In genomic region chr1:40785446-40785845, GRCh38 we compare ENCODE assay signal across 20 cellular contexts. TPM values are rescaled to one million over a fixed set of nuclear protein-coding genes. Genes with fewer than 3 reads are reported as not detected.
DNase-seq lines count a peak whose midpoint lies in the region; ATAC-seq and TF ChIP-seq lines count a peak whose summit lies in the region.
"Had no signal": no experiment of that assay in that cellular context is flagged by ENCODE, and none has a peak within 500 bp of the region (broad histone marks: within the 10 kb centered on the region; RNA-seq: fewer than 3 reads in every experiment).

No MANE protein-coding gene starts in this region.

- no peak overlapping the region for H3K18ac ChIP-seq in trophoblast cell (ENCODE audit: low read length)

- peaks cover 27% of the 10 kb centered on the region for H3K27me3 ChIP-seq in CD4-positive, alpha-beta T cell (ENCODE audit: control insufficient read depth, insufficient read depth, low read length)
- peaks cover 0 to 7% (median 0%) of the 10 kb centered on the region in 4 donors for H3K27me3 ChIP-seq in esophagus muscularis mucosa
- H3K27me3 ChIP-seq in trophoblast cell (ENCODE audit: insufficient read depth, low read length) = peaks cover 31% of the 10 kb centered on the region
- H3K27me3 ChIP-seq: MG63 had no signal

- no peak for DNase-seq in CD4-positive, alpha-beta T cell
- DNase-seq in esophagus muscularis mucosa (ENCODE audit: extremely low spot score) (no peak), progenitor cell of endocrine pancreas (ENCODE audit: low spot score, unreplicated experiment) (no peak), amniotic stem cell (lab: John Stamatoyannopoulos, UW) (no peak), trophoblast cell (no peak), NCI-H748 (lab: John Stamatoyannopoulos, UW; ENCODE audit: unreplicated experiment) (no peak)
- DNase-seq: activated CD4-positive, CD25-positive, alpha-beta regulatory T cell treated with anti-CD3 and anti-CD28 coated beads, Interleukin-2, amount 50 U/mL, for 72 hours; activated naive CD4-positive, alpha-beta T cell treated with Interleukin-2 at 50 U/mL for 16 hours; AML-193; DMS 273 treated with DMSO at 0.1 percent for 48 hours; foreskin melanocyte; HCEC 1CT; MG63; NCI-H187; NCI-H446; right cardiac atrium; SHP77 treated with DMSO at 0.1 percent for 48 hours had no signal

- CTCF ChIA-PET in CD4-positive, alpha-beta T cell (lab: Charles Lee) = no interaction called here
- CTCF ChIA-PET in HEK293 (lab: Yijun Ruan, JAX) = interaction anchor here (1.5 kb wide), 1 partner anchor 168 kb away, joined by 4 read pairs; no protein-coding TSS in a partner anchor

- no peak overlapping the region for H3K4me2 ChIP-seq in trophoblast cell (ENCODE audit: low read length)

- H2AK5ac ChIP-seq in trophoblast cell (ENCODE audit: low read length) = no peak overlapping the region

- no peaks in the 10 kb centered on the region for H3K79me2 ChIP-seq in trophoblast cell (ENCODE audit: control insufficient read depth, insufficient read depth, low read length, poor library complexity)

- no peak overlapping the region for H2AFZ ChIP-seq in trophoblast cell (ENCODE audit: insufficient read depth, low read length, poor library complexity)

- H3K9me3 Mint-ChIP-seq in CD4-positive, alpha-beta T cell = no peaks in the 10 kb centered on the region
- H3K9me3 Mint-ChIP-seq in progenitor cell of endocrine pancreas (ENCODE audit: low read depth) = no peaks in the 10 kb centered on the region

- H3K36me3 ChIP-seq in HEK293 (ENCODE audit: control insufficient read depth in 2 of 2, insufficient read depth in 1 of 2, low read length in 2 of 2) (no peaks in the 10 kb centered on the region), esophagus muscularis mucosa (no peaks in the 10 kb centered on the region), trophoblast cell (ENCODE audit: control insufficient read depth in 1 of 2, insufficient read depth in 2 of 2, low read length in 2 of 2) (no peaks in the 10 kb centered on the region)
- H3K36me3 ChIP-seq: cardiac muscle cell, MG63 had no signal

- H3K4me3 ChIP-seq in HEK293 (ENCODE audit: low read depth, low read length) (no peak overlapping the region), esophagus muscularis mucosa (peak overlapping the region; percentile 63 to 77 (median 65)), trophoblast cell (ENCODE audit: low read depth, low read length) (no peak overlapping the region)
- H3K4me3 ChIP-seq: cardiac muscle cell, MG63 had no signal

- H3K9me3 ChIP-seq in CD4-positive, alpha-beta T cell (ENCODE audit: control insufficient read depth, low read length) = no peaks in the 10 kb centered on the region
- no peaks in the 10 kb centered on the region for H3K9me3 ChIP-seq in HEK293 (ENCODE audit: control insufficient read depth, insufficient read depth, low read depth, low read length)
- H3K9me3 ChIP-seq in esophagus muscularis mucosa = no peaks in the 10 kb centered on the region
- H3K9me3 ChIP-seq in trophoblast cell (ENCODE audit: insufficient read depth, low read depth, low read length) = peaks cover 8% of the 10 kb centered on the region
- H3K9me3 ChIP-seq: MG63 had no signal

- H3K23ac ChIP-seq in trophoblast cell (ENCODE audit: low read length) = no peak overlapping the region

- H2BK12ac ChIP-seq in trophoblast cell (ENCODE audit: low read length) = no peak overlapping the region

- no peak overlapping the region for H2BK120ac ChIP-seq in trophoblast cell (ENCODE audit: insufficient read depth, low read length, poor library complexity)

- WGBS in esophagus muscularis mucosa = 79% methylated on average over 7 of the region's 7 CpGs
- WGBS in trophoblast cell (ENCODE audit: extremely low coverage, insufficient coverage, insufficient read length) = no CpG with 5 or more reads among the region's 7 CpGs

- H3K4me1 Mint-ChIP-seq in CD4-positive, alpha-beta T cell (ENCODE audit: low read depth) = peaks cover 6% of the 10 kb centered on the region
- H3K4me1 Mint-ChIP-seq in progenitor cell of endocrine pancreas (ENCODE audit: low read depth) = peaks cover 14% of the 10 kb centered on the region

- H3K27ac ChIP-seq in CD4-positive, alpha-beta T cell (ENCODE audit: low read depth, low read length) = no peak overlapping the region
- no peak overlapping the region for H3K27ac ChIP-seq in HEK293 (ENCODE audit: extremely low read depth, low read depth, low read length)
- peak overlapping the region; percentile 88 to 91 (median 90) for H3K27ac ChIP-seq in esophagus muscularis mucosa (replicated peaks in 1 of 4)
- no peak overlapping the region for H3K27ac ChIP-seq in trophoblast cell (ENCODE audit: low read depth, low read length)
- H3K27ac ChIP-seq: cardiac muscle cell had no signal

- no peak overlapping the region for H3K4ac ChIP-seq in trophoblast cell (ENCODE audit: low read depth, low read length)

- H3K14ac ChIP-seq in trophoblast cell (ENCODE audit: low read length) = no peak overlapping the region

- TF ChIP-seq EP300 in esophagus muscularis mucosa (IDR thresholded peaks at IDR 0.05) = no peak

- H3K36me3 Mint-ChIP-seq in CD4-positive, alpha-beta T cell (ENCODE audit: low read depth) = no peaks in the 10 kb centered on the region
- no peaks in the 10 kb centered on the region for H3K36me3 Mint-ChIP-seq in progenitor cell of endocrine pancreas (ENCODE audit: insufficient read depth)

- POLR2A ChIA-PET in CD4-positive, alpha-beta T cell (lab: Charles Lee) = no interaction called here
- POLR2A ChIA-PET in HEK293 (lab: Yijun Ruan, JAX) = no interaction called here

- no peaks in the 10 kb centered on the region for H3K79me1 ChIP-seq in trophoblast cell (ENCODE audit: low read length)

- intact Hi-C loops in CD4-positive, alpha-beta T cell (cut with DNase I, micrococcal nuclease) = no loop called here
- intact Hi-C loops in esophagus muscularis mucosa (cut with DNase I) = no loop called here

- ATAC-seq in CD4-positive, alpha-beta T cell (ENCODE audit: poor library complexity) = no peak
- ATAC-seq in GM21619 (IDR thresholded peaks at IDR 0.05; ENCODE audit: unreplicated experiment) = no peak

- H3K27ac Mint-ChIP-seq in CD4-positive, alpha-beta T cell = no peak overlapping the region
- no peak overlapping the region for H3K27ac Mint-ChIP-seq in progenitor cell of endocrine pancreas

- H3K4me1 ChIP-seq in HEK293 (ENCODE audit: control insufficient read depth, insufficient read depth, low read length) (peaks cover 5% of the 10 kb centered on the region; the same call in 1 of the 2 replicates), esophagus muscularis mucosa (peaks cover 31 to 80% (median 79%) of the 10 kb centered on the region in 4 donors), trophoblast cell (ENCODE audit: control insufficient read depth in 1 of 2, insufficient read depth in 2 of 2, low read length in 2 of 2) (peaks cover 8 to 9% of the 10 kb centered on the region in 2 experiments)

- H3K4me3 Mint-ChIP-seq in CD4-positive, alpha-beta T cell = peak overlapping the region; percentile 7
- peak overlapping the region; percentile 14 for H3K4me3 Mint-ChIP-seq in progenitor cell of endocrine pancreas (ENCODE audit: low read depth)

- H3K9ac ChIP-seq in trophoblast cell (ENCODE audit: low read length) = no peak overlapping the region

- H2BK5ac ChIP-seq in trophoblast cell (ENCODE audit: low read depth, low read length, poor library complexity) = no peak overlapping the region

- H4K91ac ChIP-seq in trophoblast cell (ENCODE audit: low read depth, low read length) = no peak overlapping the region

- no peak for TF ChIP-seq POLR2A in esophagus muscularis mucosa (IDR thresholded peaks at IDR 0.05; ENCODE audit: low read depth)

- no peak overlapping the region for H4K12ac ChIP-seq in trophoblast cell (ENCODE audit: low read depth, low read length)

- H4K8ac ChIP-seq in trophoblast cell (ENCODE audit: low read depth, low read length) = no peak overlapping the region

- no peak for TF ChIP-seq CTCF in CD4-positive, alpha-beta T cell (IDR thresholded peaks at IDR 0.05)
- TF ChIP-seq CTCF in HEK293 (tag by site-specific recombination; IDR thresholded peaks at IDR 0.05) (no peak), esophagus muscularis mucosa (IDR thresholded peaks at IDR 0.05) (no peak), progenitor cell of endocrine pancreas (IDR thresholded peaks at IDR 0.05; ENCODE audit: unreplicated experiment) (no peak)

- peaks cover 47% of the 10 kb centered on the region for H3K27me3 Mint-ChIP-seq in CD4-positive, alpha-beta T cell
- H3K27me3 Mint-ChIP-seq in progenitor cell of endocrine pancreas = peaks cover 59% of the 10 kb centered on the region

TF ChIP-seq in HEK293, 187 proteins besides CTCF, POLR2A, EP300 and RAD21:
- TF ChIP-seq ZBTB17 (tag by site-specific recombination; IDR thresholded peaks at IDR 0.05) (peak; percentile 57; the same call in 1 of the 2 replicates), ZBTB8A (tag by site-specific recombination; IDR thresholded peaks at IDR 0.05) (no peak), GLI4 (tag by site-specific recombination; IDR thresholded peaks at IDR 0.05) (no peak)

RNA-seq across cellular contexts. Expression of gene KCNQ4, which starts 1.9 kb away (rescaled TPM):
- total RNA-seq in CD4-positive, alpha-beta T cell = under 1 TPM; 0.25 to 0.30 TPM
- 10 to 100 TPM in 3 of 4 donors, 1 to 10 TPM in 1; 9.3 to 22.0 (median 17.1) TPM for total RNA-seq in esophagus muscularis mucosa
- total RNA-seq in progenitor cell of endocrine pancreas = 0.67 and 0.73 TPM in 2 replicates
- polyA plus RNA-seq in trophoblast cell (2013) = 0.88 and 0.99 TPM in 2 replicates

Comparison
In these comparisons a context has a peak if more than half of its experiments do, and no peak if none do; other contexts are left out.
1. H3K27ac ChIP-seq: peak in esophagus muscularis mucosa (4 of 4); none in CD4-positive, alpha-beta T cell (single experiment), HEK293 (single experiment) and trophoblast cell (single experiment).
2. H3K4me3 ChIP-seq: peak in esophagus muscularis mucosa (4 of 4); none in HEK293 (single experiment) and trophoblast cell (single experiment).